In the genomic region with DNA sequence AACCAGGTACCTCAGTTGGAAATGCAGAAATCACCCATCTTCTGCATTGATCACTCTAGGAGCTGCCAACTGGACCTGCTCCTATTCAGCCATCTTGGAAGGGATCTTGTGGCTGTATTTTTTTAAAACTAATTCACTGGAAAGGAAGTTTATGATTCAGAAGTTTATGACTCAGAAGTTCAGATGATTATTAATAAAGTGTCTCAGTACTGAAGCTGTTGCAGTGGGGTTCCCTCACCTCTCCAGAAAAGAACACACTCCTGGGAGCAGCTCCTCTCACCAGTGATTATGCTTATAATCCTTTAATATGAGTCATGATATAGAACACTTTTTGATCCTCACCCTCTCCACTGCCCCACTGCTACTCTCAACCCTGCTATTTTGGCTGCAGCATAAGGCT, we compare ENCODE assay signal across 15 cellular contexts.
DNase-seq lines count a peak whose midpoint lies in the region; ATAC-seq and TF ChIP-seq lines count a peak whose summit lies in the region.
"Had no signal": no experiment of that assay in that cellular context is flagged by ENCODE, and none has a peak within 500 bp of the region (broad histone marks: within the 10 kb centered on the region; RNA-seq: fewer than 3 reads in every experiment).

No MANE protein-coding gene starts in this region.

- H3K36me3 ChIP-seq in PC-3 (ENCODE audit: low read depth, low read length) (no peaks in the 10 kb centered on the region), fibroblast of lung (ENCODE audit: control insufficient read depth, insufficient read depth, low read length) (no peaks in the 10 kb centered on the region)

- H3K27ac ChIP-seq in PC-3 (ENCODE audit: low read length) (no peak overlapping the region), fibroblast of lung (ENCODE audit: insufficient read depth, low read length) (no peak overlapping the region)

- H3K9me3 ChIP-seq in PC-3 (ENCODE audit: low read length), result no peaks in the 10 kb centered on the region
- no peaks in the 10 kb centered on the region for H3K9me3 ChIP-seq in fibroblast of lung (ENCODE audit: control insufficient read depth, insufficient read depth, low read depth, low read length)

- ATAC-seq in PC-3, result peak; percentile 56; the same call in 1 of the 2 replicates
- ATAC-seq: GM12878, GM23338 had no signal

- DNase-seq in HPDE6-E6E7 (ENCODE audit: extremely low spot score), result peak; percentile 9
- DNase-seq in PC-3, result peak; percentile 29
- peak; percentile 1 to 5 for DNase-seq in fibroblast of lung (ENCODE audit: low read depth in 2 of 2)
- peak; percentile 5 for DNase-seq in kidney glomerular epithelial cell (lab: John Stamatoyannopoulos, UW)
- no peak for DNase-seq in NCI-H82 (lab: John Stamatoyannopoulos, UW)
- no peak for DNase-seq in T-helper 2 cell
- DNase-seq in NCI-H2227 (lab: John Stamatoyannopoulos, UW; ENCODE audit: unreplicated experiment), result no peak
- DNase-seq in NCI-H748 treated with DMSO at 0.1 percent for 48 hours (lab: John Stamatoyannopoulos, UW), result no peak
- DNase-seq: 8988T; C1 segment of cervical spinal cord; CD4-positive, alpha-beta T cell; DMS79; H7 had no signal

- H3K79me2 ChIP-seq in PC-3 (ENCODE audit: low read length) (no peaks in the 10 kb centered on the region), fibroblast of lung (ENCODE audit: control insufficient read depth, insufficient read depth, low read length) (no peaks in the 10 kb centered on the region)

- POLR2A ChIA-PET in PC-3 (lab: Charles Lee; ENCODE audit: unreplicated experiment), result no interaction called here

- intact Hi-C loops in PC-3 (cut with micrococcal nuclease), result no loop called here

- no peak overlapping the region for H3K9ac ChIP-seq in PC-3 (ENCODE audit: low read length)
- H3K9ac ChIP-seq in fibroblast of lung (ENCODE audit: insufficient read depth, low read length), result no peak overlapping the region

- H3K4me3 ChIP-seq in PC-3 (ENCODE audit: low read length) (no peak overlapping the region), fibroblast of lung (replicated peaks in 1 of 4; ENCODE audit: control extremely low read depth in 1 of 4, insufficient read depth in 1 of 4, low read depth in 3 of 4, low read length in 4 of 4) (no peak overlapping the region)
- H3K4me3 ChIP-seq: GM12878, GM23338 had no signal

- no peaks in the 10 kb centered on the region for H4K20me1 ChIP-seq in PC-3 (ENCODE audit: low read length)
- no peaks in the 10 kb centered on the region for H4K20me1 ChIP-seq in fibroblast of lung (ENCODE audit: control insufficient read depth, extremely low read depth, insufficient read depth, low read length)

- CTCF ChIA-PET in PC-3 (lab: Charles Lee), result no interaction called here

- no peak overlapping the region for H2AFZ ChIP-seq in PC-3 (ENCODE audit: low read length)
- no peak overlapping the region for H2AFZ ChIP-seq in fibroblast of lung (ENCODE audit: low read length)
- H2AFZ ChIP-seq: GM23338 had no signal

- TF ChIP-seq CTCF in PC-3 (conservative IDR thresholded peaks at IDR 0.05; ENCODE audit: low read depth, low read length), result no peak
- TF ChIP-seq CTCF in fibroblast of lung (conservative IDR thresholded peaks at IDR 0.05 in 1 of 2, IDR thresholded peaks at IDR 0.05 in 1 of 2; ENCODE audit: low read depth in 1 of 2, low read length in 2 of 2), result no peak

- no peak overlapping the region for H3K4me2 ChIP-seq in PC-3 (ENCODE audit: low read length)
- no peak overlapping the region for H3K4me2 ChIP-seq in fibroblast of lung (ENCODE audit: extremely low read depth, insufficient read depth, low read length)
- H3K4me2 ChIP-seq: GM23338 had no signal

- no peaks in the 10 kb centered on the region for H3K9me2 ChIP-seq in PC-3 (replicated peaks; ENCODE audit: low read length)

- no peaks in the 10 kb centered on the region for H3F3A ChIP-seq in PC-3 (ENCODE audit: low read length, unreplicated experiment)

- no TSS peak for BruUV-seq in PC-3 (replicated peaks; lab: Mats Ljungman, UMichigan)

- no peaks in the 10 kb centered on the region for H3K27me3 ChIP-seq in PC-3 (ENCODE audit: low read length)
- H3K27me3 ChIP-seq in fibroblast of lung (ENCODE audit: control insufficient read depth, insufficient read depth, low read length), result no peaks in the 10 kb centered on the region

- H3K4me1 ChIP-seq in PC-3 (ENCODE audit: insufficient read depth, low read length), result peaks cover 4% of the 10 kb centered on the region; the same call in 1 of the 2 replicates
- no peaks in the 10 kb centered on the region for H3K4me1 ChIP-seq in fibroblast of lung (ENCODE audit: control insufficient read depth, extremely low read depth, insufficient read depth, low read length)

Comparison
In these comparisons a context has a peak if more than half of its experiments do, and no peak if none do; other contexts are left out.
1. DNase-seq: peak in HPDE6-E6E7 (single experiment), PC-3 (single experiment), fibroblast of lung (2 of 2) and kidney glomerular epithelial cell (single experiment); none in NCI-H82 (single experiment), T-helper 2 cell (0 of 5), NCI-H2227 (single experiment) and NCI-H748 treated with DMSO at 0.1 percent for 48 hours (single experiment).